ENCODE assay signal across 8 cellular contexts in genomic region chr5:75818661-75819060, GRCh38.
"Had no signal": no experiment of that assay in that cellular context is flagged by ENCODE, and none has a peak within 500 bp of the region (broad histone marks: within the 10 kb centered on the region; RNA-seq: fewer than 3 reads in every experiment).

No MANE protein-coding gene starts in this region.

- H3K4me3 ChIP-seq: GM23248, HAP-1 had no signal

- H3K9ac ChIP-seq: GM23248 had no signal

- H3K4me3 Mint-ChIP-seq: HFFc6, IgD-negative memory B cell had no signal

- H3K36me3 ChIP-seq: HAP-1 had no signal

- H2AFZ ChIP-seq: GM23248 had no signal

- H3K27ac ChIP-seq: GM23248, HL-60 had no signal

- H3K27ac Mint-ChIP-seq: HFFc6, IgD-negative memory B cell had no signal

- H3K36me3 Mint-ChIP-seq: IgD-negative memory B cell had no signal

- H3K9me3 ChIP-seq: HAP-1 had no signal

- DNase-seq: GM23248, GOT3, H7, HFFc6, KBM-7 had no signal
